27 cellular contexts compared by ENCODE assay signal in genomic region chr6:72446427-72446826, GRCh38.
DNase-seq lines count a peak whose midpoint lies in the region; ATAC-seq and TF ChIP-seq lines count a peak whose summit lies in the region.
"Had no signal": no experiment of that assay in that cellular context is flagged by ENCODE, and none has a peak within 500 bp of the region (broad histone marks: within the 10 kb centered on the region; RNA-seq: fewer than 3 reads in every experiment).

No MANE protein-coding gene starts in this region.

- no peaks in the 10 kb centered on the region for H3K9me2 ChIP-seq in HCT116 (ENCODE audit: insufficient read depth)

- no peak overlapping the region for H3K4me3 Mint-ChIP-seq in neural progenitor cell
- H3K4me3 Mint-ChIP-seq: activated CD4-positive, alpha-beta memory T cell treated with anti-CD3 and anti-CD28 coated beads, Interleukin-2, amount 10 ng/mL, durations not matched to agents 7 days and 5 days; IgD-negative memory B cell; immature natural killer cell; neural crest cell had no signal

- CTCF ChIA-PET in HCT116 (lab: Charles Lee): no interaction called here

- TF ChIP-seq POLR2A in HCT116 (IDR thresholded peaks at IDR 0.05; ENCODE audit: borderline replicate concordance, extremely low read depth, insufficient read depth, insufficient read length) (no peak), esophagus squamous epithelium (IDR thresholded peaks at IDR 0.05) (no peak)

- no peaks in the 10 kb centered on the region for H3K9me3 Mint-ChIP-seq in neural progenitor cell
- H3K9me3 Mint-ChIP-seq: activated CD4-positive, alpha-beta memory T cell treated with anti-CD3 and anti-CD28 coated beads, Interleukin-2, amount 10 ng/mL, durations not matched to agents 7 days and 5 days; immature natural killer cell; neural crest cell had no signal

- WGBS in esophagus squamous epithelium, 2 donors: 18 to 50% methylated on average over 1 of the region's 1 CpG

- H3K27me3 ChIP-seq in HCT116 (ENCODE audit: insufficient read depth, low read length) (peaks cover 3% of the 10 kb centered on the region; the same call in 1 of the 2 replicates), RWPE2 (ENCODE audit: insufficient read depth, poor library complexity, severe bottlenecking) (no peaks in the 10 kb centered on the region), fibroblast of lung (ENCODE audit: control insufficient read depth, insufficient read depth, low read length) (no peaks in the 10 kb centered on the region), neural progenitor cell (no peaks in the 10 kb centered on the region), esophagus squamous epithelium (no peaks in the 10 kb centered on the region)
- H3K27me3 ChIP-seq: adrenal gland, heart left ventricle, testis, uterus had no signal

- no peaks in the 10 kb centered on the region for H3K36me3 Mint-ChIP-seq in neural progenitor cell
- H3K36me3 Mint-ChIP-seq: IgD-negative memory B cell, immature natural killer cell had no signal

- H3K4me3 ChIP-seq in HCT116 (replicated peaks in 1 of 2; ENCODE audit: low read depth in 1 of 2, low read length in 2 of 2) (no peak overlapping the region), RWPE2 (ENCODE audit: severe bottlenecking) (no peak overlapping the region), fibroblast of lung (replicated peaks in 1 of 4; ENCODE audit: control extremely low read depth in 1 of 4, insufficient read depth in 1 of 4, low read depth in 3 of 4, low read length in 4 of 4) (no peak overlapping the region), neural progenitor cell (no peak overlapping the region), esophagus squamous epithelium (no peak overlapping the region)
- H3K4me3 ChIP-seq: adrenal gland, heart left ventricle, mucosa of descending colon, psoas muscle, smooth muscle cell, testis, uterus had no signal

- no peak overlapping the region for H3K4me2 ChIP-seq in HCT116 (ENCODE audit: low read length)
- no peak overlapping the region for H3K4me2 ChIP-seq in fibroblast of lung (ENCODE audit: extremely low read depth, insufficient read depth, low read length)
- no peak overlapping the region for H3K4me2 ChIP-seq in neural progenitor cell
- H3K4me2 ChIP-seq: smooth muscle cell had no signal

- H3K27ac Mint-ChIP-seq in neural progenitor cell: no peak overlapping the region
- H3K27ac Mint-ChIP-seq: activated CD4-positive, alpha-beta memory T cell treated with anti-CD3 and anti-CD28 coated beads, Interleukin-2, amount 10 ng/mL, durations not matched to agents 7 days and 5 days; IgD-negative memory B cell; immature natural killer cell had no signal

- no peak for TF ChIP-seq CTCF in HCT116 (IDR thresholded peaks at IDR 0.05 in 2 of 3, conservative IDR thresholded peaks at IDR 0.05 in 1 of 3; ENCODE audit: borderline replicate concordance in 1 of 3, insufficient read depth in 1 of 3, low read depth in 2 of 3, low read length in 2 of 3)
- no peak for TF ChIP-seq CTCF in RWPE2 (IDR thresholded peaks at IDR 0.05; ENCODE audit: poor library complexity, severe bottlenecking)
- no peak for TF ChIP-seq CTCF in fibroblast of lung (conservative IDR thresholded peaks at IDR 0.05 in 1 of 2, IDR thresholded peaks at IDR 0.05 in 1 of 2; ENCODE audit: low read depth in 1 of 2, low read length in 2 of 2)
- no peak for TF ChIP-seq CTCF in neural progenitor cell (IDR thresholded peaks at IDR 0.05)
- TF ChIP-seq CTCF in esophagus squamous epithelium (IDR thresholded peaks at IDR 0.05): no peak

- POLR2A ChIA-PET in HCT116 (lab: Charles Lee): no interaction called here

- no peak for TF ChIP-seq RAD21 in HCT116 (IDR thresholded peaks at IDR 0.05; ENCODE audit: low read depth)

- H3K79me2 ChIP-seq in HCT116 (ENCODE audit: insufficient read depth, low read length): no peaks in the 10 kb centered on the region
- no peaks in the 10 kb centered on the region for H3K79me2 ChIP-seq in fibroblast of lung (ENCODE audit: control insufficient read depth, insufficient read depth, low read length)
- no peaks in the 10 kb centered on the region for H3K79me2 ChIP-seq in neural progenitor cell (ENCODE audit: low read depth)

- H4K20me1 ChIP-seq in HCT116 (ENCODE audit: insufficient read depth) (no peaks in the 10 kb centered on the region; the same call in 1 of the 2 replicates), fibroblast of lung (ENCODE audit: control insufficient read depth, extremely low read depth, insufficient read depth, low read length) (no peaks in the 10 kb centered on the region), neural progenitor cell (ENCODE audit: low read depth) (no peaks in the 10 kb centered on the region)

- intact Hi-C loops in HCT116 (cut with micrococcal nuclease): no loop called here
- intact Hi-C loops in esophagus squamous epithelium (cut with DNase I): no loop called here

- H3K27ac ChIP-seq in HCT116 (ENCODE audit: low read depth, low read length): no peak overlapping the region
- no peak overlapping the region for H3K27ac ChIP-seq in RWPE2 (ENCODE audit: poor library complexity, severe bottlenecking)
- H3K27ac ChIP-seq in fibroblast of lung (ENCODE audit: insufficient read depth, low read length): no peak overlapping the region
- H3K27ac ChIP-seq in neural progenitor cell: no peak overlapping the region
- no peak overlapping the region for H3K27ac ChIP-seq in esophagus squamous epithelium
- H3K27ac ChIP-seq: adrenal gland, heart left ventricle, psoas muscle, testis, uterus had no signal

- H3K27me3 Mint-ChIP-seq in neural progenitor cell (ENCODE audit: insufficient read depth, low read depth): no peaks in the 10 kb centered on the region

- no peaks in the 10 kb centered on the region for H3F3A ChIP-seq in neural progenitor cell (ENCODE audit: low read depth)

- RAD21 ChIA-PET in HCT116 (lab: Charles Lee; ENCODE audit: low non-redundant PET in 1 of 2, low total read pairs in 2 of 2, uncharacterized antibody in 2 of 2, unreplicated experiment in 2 of 2): no interaction called here

- H3K4me1 Mint-ChIP-seq in neural progenitor cell: no peaks in the 10 kb centered on the region
- H3K4me1 Mint-ChIP-seq: activated CD4-positive, alpha-beta memory T cell treated with anti-CD3 and anti-CD28 coated beads, Interleukin-2, amount 10 ng/mL, durations not matched to agents 7 days and 5 days; immature natural killer cell; neural crest cell had no signal

- H3K9ac ChIP-seq in HCT116 (ENCODE audit: low read length) (no peak overlapping the region), fibroblast of lung (ENCODE audit: insufficient read depth, low read length) (no peak overlapping the region), neural progenitor cell (no peak overlapping the region)

- no peaks in the 10 kb centered on the region for H3K36me3 ChIP-seq in HCT116 (ENCODE audit: control insufficient read depth in 1 of 2, insufficient read depth in 2 of 2, low read length in 2 of 2)
- H3K36me3 ChIP-seq in RWPE2 (ENCODE audit: low read depth): no peaks in the 10 kb centered on the region
- H3K36me3 ChIP-seq in fibroblast of lung (ENCODE audit: control insufficient read depth, insufficient read depth, low read length): no peaks in the 10 kb centered on the region
- H3K36me3 ChIP-seq in neural progenitor cell: no peaks in the 10 kb centered on the region
- H3K36me3 ChIP-seq in esophagus squamous epithelium: no peaks in the 10 kb centered on the region
- H3K36me3 ChIP-seq: adrenal gland, heart left ventricle, uterus had no signal

- no peak for DNase-seq in HCT116 (ENCODE audit: low read depth, low spot score)
- no peak for DNase-seq in RWPE2 (ENCODE audit: low spot score)
- DNase-seq in fibroblast of lung (ENCODE audit: low read depth in 2 of 2): peak; percentile 3 to 16
- DNase-seq in neural progenitor cell (ENCODE audit: low spot score): peak; percentile 20
- DNase-seq in esophagus squamous epithelium (lab: John Stamatoyannopoulos, UW): no peak
- DNase-seq: activated CD4-positive, alpha-beta memory T cell treated with anti-CD3 and anti-CD28 coated beads, Interleukin-2, amount 10 ng/mL, durations not matched to agents 7 days and 5 days; adrenal gland; caudate nucleus; dermis blood vessel endothelial cell; DND-41; heart left ventricle; immature natural killer cell; mucosa of descending colon; NCI-H1436 treated with DMSO at 0.1 percent for 48 hours; NCI-H2171 treated with DMSO at 0.1 percent for 48 hours; NCI-H526; psoas muscle; stimulated activated CD4-positive, alpha-beta T cell treated with anti-CD3 and anti-CD28 coated beads, Interleukin-2, amount 100 ng/mL, for 48 hours; stimulated activated naive CD4-positive, alpha-beta T cell; SW 1271; testis; uterus had no signal

- ATAC-seq in HCT116: no peak
- ATAC-seq in RWPE2 (ENCODE audit: low read depth): peak; percentile 51; the same call in 1 of the 3 replicates
- no peak for ATAC-seq in HG02678 (IDR thresholded peaks at IDR 0.05; ENCODE audit: unreplicated experiment)
- ATAC-seq in HG02623 (IDR thresholded peaks at IDR 0.05; ENCODE audit: unreplicated experiment): no peak
- ATAC-seq: heart left ventricle, mucosa of descending colon, psoas muscle had no signal

- no peaks in the 10 kb centered on the region for H3K9me3 ChIP-seq in HCT116 (ENCODE audit: control insufficient read depth in 1 of 2, insufficient read depth in 1 of 2, low read depth in 1 of 2, low read length in 2 of 2)
- H3K9me3 ChIP-seq in RWPE2 (ENCODE audit: severe bottlenecking): no peaks in the 10 kb centered on the region
- H3K9me3 ChIP-seq in fibroblast of lung (ENCODE audit: control insufficient read depth, insufficient read depth, low read depth, low read length): no peaks in the 10 kb centered on the region
- no peaks in the 10 kb centered on the region for H3K9me3 ChIP-seq in neural progenitor cell (ENCODE audit: low read depth)
- no peaks in the 10 kb centered on the region for H3K9me3 ChIP-seq in esophagus squamous epithelium
- H3K9me3 ChIP-seq: adrenal gland, heart left ventricle, mucosa of descending colon, psoas muscle, testis, uterus had no signal

- no TSS peak for BruUV-seq in HCT116 (replicated peaks; lab: Mats Ljungman, UMichigan)

- H2AFZ ChIP-seq in HCT116 (ENCODE audit: low read depth, low read length, poor library complexity, severe bottlenecking): no peak overlapping the region
- no peak overlapping the region for H2AFZ ChIP-seq in fibroblast of lung (ENCODE audit: low read length)
- H2AFZ ChIP-seq in neural progenitor cell (replicated peaks): no peak overlapping the region

- H3K4me1 ChIP-seq in HCT116 (ENCODE audit: control insufficient read depth in 1 of 2, insufficient read depth in 2 of 2, low read length in 2 of 2) (no peaks in the 10 kb centered on the region), RWPE2 (ENCODE audit: insufficient read depth, poor library complexity, severe bottlenecking) (no peaks in the 10 kb centered on the region), fibroblast of lung (ENCODE audit: control insufficient read depth, extremely low read depth, insufficient read depth, low read length) (no peaks in the 10 kb centered on the region), neural progenitor cell (no peaks in the 10 kb centered on the region), esophagus squamous epithelium (no peaks in the 10 kb centered on the region)
- H3K4me1 ChIP-seq: adrenal gland, heart left ventricle, psoas muscle, testis, uterus had no signal

Comparison
In these comparisons a context has a peak if more than half of its experiments do, and no peak if none do; other contexts are left out.
1. DNase-seq: peak in fibroblast of lung (2 of 2) and neural progenitor cell (single experiment); none in HCT116 (single experiment), RWPE2 (single experiment) and esophagus squamous epithelium (single experiment).